ENCODE assay signal across 21 cellular contexts in the genomic region with DNA sequence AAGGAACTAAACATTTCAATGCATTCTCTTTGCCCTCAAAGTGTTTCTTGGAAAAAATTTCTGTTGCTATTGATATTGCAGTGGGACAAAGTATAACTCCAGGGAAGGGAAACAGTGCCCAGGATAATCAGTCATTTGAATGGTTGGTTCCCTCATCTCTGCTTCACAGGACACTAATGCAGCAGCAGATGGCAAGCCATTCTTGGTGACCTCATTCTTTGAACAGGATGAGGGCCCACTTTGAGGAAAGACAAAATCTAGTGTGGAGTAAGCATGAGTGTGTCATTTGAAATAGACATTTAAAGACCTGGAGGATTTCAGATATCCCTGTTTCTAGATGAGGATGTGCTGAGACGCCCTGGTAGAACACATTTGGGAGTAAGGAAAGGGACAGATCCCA.
"Had no signal": no experiment of that assay in that cellular context is flagged by ENCODE, and none has a peak within 500 bp of the region (broad histone marks: within the 10 kb centered on the region; RNA-seq: fewer than 3 reads in every experiment).

No MANE protein-coding gene starts in this region.

- H3K9me3 Mint-ChIP-seq: activated naive CD8-positive, alpha-beta T cell treated with anti-CD3 and anti-CD28 coated beads for 36 hours; activated T-helper 1 cell treated with anti-CD3 and anti-CD28 coated beads, Interleukin-12 subunit alpha, Interleukin-12 subunit beta, Interleukin-2, Interleukin-4 antibody, amounts not matched to agents 30 ng/mL and 10 ng/mL and 1 ng/mL, durations not matched to agents 14 hours and 24 hours and 36 hours; endodermal cell; stimulated activated naive CD8-positive, alpha-beta T cell treated with anti-CD3 and anti-CD28 coated beads, Interleukin-15, amount 100 ng/mL, for 72 hours; WTC11 had no signal

- H3K4me3 Mint-ChIP-seq: activated CD4-positive, alpha-beta T cell treated with anti-CD3 and anti-CD28 coated beads for 36 hours; activated naive CD8-positive, alpha-beta T cell treated with anti-CD3 and anti-CD28 coated beads for 36 hours; activated T-helper 1 cell treated with anti-CD3 and anti-CD28 coated beads, Interleukin-12 subunit alpha, Interleukin-12 subunit beta, Interleukin-2, Interleukin-4 antibody, amounts not matched to agents 30 ng/mL and 10 ng/mL and 1 ng/mL, durations not matched to agents 14 hours and 24 hours and 36 hours; endodermal cell; stimulated activated naive CD8-positive, alpha-beta T cell treated with anti-CD3 and anti-CD28 coated beads, Interleukin-15, amount 100 ng/mL, for 72 hours; WTC11 had no signal

- ATAC-seq: activated CD4-positive, alpha-beta T cell treated with anti-CD3 and anti-CD28 coated beads for 36 hours; body of pancreas; heart left ventricle; right lobe of liver; stimulated activated naive CD8-positive, alpha-beta T cell treated with anti-CD3 and anti-CD28 coated beads, Interleukin-15, amount 100 ng/mL, for 72 hours; WTC11 had no signal

- H3K27me3 Mint-ChIP-seq: activated CD4-positive, alpha-beta T cell treated with anti-CD3 and anti-CD28 coated beads for 36 hours; activated naive CD8-positive, alpha-beta T cell treated with anti-CD3 and anti-CD28 coated beads for 36 hours had no signal

- H3K36me3 Mint-ChIP-seq: WTC11 had no signal

- H3K4me1 Mint-ChIP-seq: activated CD4-positive, alpha-beta T cell treated with anti-CD3 and anti-CD28 coated beads for 36 hours; endodermal cell; WTC11 had no signal

- DNase-seq: activated CD4-positive, alpha-beta T cell treated with anti-CD3 and anti-CD28 coated beads for 36 hours; activated CD4-positive, alpha-beta T cell treated with anti-CD3 and anti-CD28 coated beads, Interleukin-2, amount 50 U/mL, for 48 hours; activated gamma-delta T cell treated with Interleukin-2 at 50 U/mL for 16 hours; activated naive CD8-positive, alpha-beta T cell treated with anti-CD3 and anti-CD28 coated beads for 36 hours; activated T-cell treated with anti-CD3 and anti-CD28 coated beads for 4 hours; amniotic stem cell; body of pancreas; caudate nucleus; colonic mucosa; endodermal cell; foreskin melanocyte; heart left ventricle; kidney glomerular epithelial cell; left ventricle myocardium inferior; mammary epithelial cell; occipital lobe; right lobe of liver; stimulated activated CD4-positive, alpha-beta T cell treated with anti-CD3 and anti-CD28 coated beads, Interleukin-4, amount 100 ng/mL, for 1 hour; stimulated activated naive CD8-positive, alpha-beta T cell treated with anti-CD3 and anti-CD28 coated beads, Interleukin-15, amount 100 ng/mL, for 72 hours had no signal

- H3K27ac Mint-ChIP-seq: activated CD4-positive, alpha-beta T cell treated with anti-CD3 and anti-CD28 coated beads for 36 hours; activated naive CD8-positive, alpha-beta T cell treated with anti-CD3 and anti-CD28 coated beads for 36 hours; activated T-helper 1 cell treated with anti-CD3 and anti-CD28 coated beads, Interleukin-12 subunit alpha, Interleukin-12 subunit beta, Interleukin-2, Interleukin-4 antibody, amounts not matched to agents 30 ng/mL and 10 ng/mL and 1 ng/mL, durations not matched to agents 14 hours and 24 hours and 36 hours; endodermal cell; stimulated activated naive CD8-positive, alpha-beta T cell treated with anti-CD3 and anti-CD28 coated beads, Interleukin-15, amount 100 ng/mL, for 72 hours; WTC11 had no signal
